8 cellular contexts compared by ENCODE assay signal in the genomic region with DNA sequence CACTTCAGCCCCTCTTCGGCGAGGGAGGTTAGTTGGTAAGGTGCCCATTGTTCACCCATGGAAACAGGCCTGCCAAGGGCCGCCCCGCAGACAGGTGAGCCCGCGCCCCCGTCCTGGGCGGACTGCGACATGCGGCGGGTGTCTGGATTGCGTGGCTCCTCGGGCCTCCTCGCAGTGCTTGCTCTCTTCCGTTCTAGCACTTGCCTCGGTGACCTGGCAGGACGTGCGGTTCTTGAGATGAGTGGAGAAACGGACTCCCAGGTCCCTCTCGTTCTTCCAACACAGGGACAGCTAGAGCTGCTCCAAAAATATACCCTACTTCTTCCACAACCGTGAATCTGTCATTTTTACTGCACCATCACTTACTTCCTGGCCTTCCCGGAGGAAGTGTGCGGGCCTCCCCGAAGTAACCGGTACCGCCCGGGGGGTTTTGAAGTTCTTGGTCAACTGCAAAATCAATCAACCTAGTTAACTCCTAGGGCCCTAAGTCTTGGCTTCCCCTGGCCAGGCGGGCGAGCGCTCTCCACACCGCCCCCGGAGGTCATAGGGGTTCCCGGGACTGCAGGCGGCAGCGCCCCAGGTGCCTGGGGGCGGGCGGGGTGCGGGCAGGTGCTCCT. TPM values are rescaled to one million over a fixed set of nuclear protein-coding genes. Genes with fewer than 3 reads are reported as not detected.
DNase-seq lines count a peak whose midpoint lies in the region; ATAC-seq and TF ChIP-seq lines count a peak whose summit lies in the region.

No MANE protein-coding gene starts in this region.

- no peaks in the 10 kb centered on the region for H3K36me3 ChIP-seq in HUES48 (ENCODE audit: control insufficient read depth, insufficient read depth, low read length)
- no peaks in the 10 kb centered on the region for H3K36me3 ChIP-seq in suprapubic skin

- CTCF ChIA-PET in AG04450 (lab: Charles Lee) = interaction anchor here (1.0 kb wide), 1 partner anchor 99 kb away, joined by 5 read pairs; no protein-coding TSS in a partner anchor

- no peak for TF ChIP-seq CTCF in AG04450 (IDR thresholded peaks at IDR 0.05; ENCODE audit: low read depth, low read length)
- TF ChIP-seq CTCF in epithelial cell of esophagus (IDR thresholded peaks at IDR 0.05; ENCODE audit: insufficient read depth, low read depth, low read length, missing control alignments) = no peak
- TF ChIP-seq CTCF in nephron progenitor cell (IDR thresholded peaks at IDR 0.05) = no peak
- no peak for TF ChIP-seq CTCF in suprapubic skin (IDR thresholded peaks at IDR 0.05)

- 18% methylated on average over 35 of the region's 38 CpGs for WGBS in suprapubic skin

- peak overlapping the region; percentile 83 for H3K4me3 Mint-ChIP-seq in nephron progenitor cell

- H3K36me3 Mint-ChIP-seq in nephron progenitor cell (ENCODE audit: low read depth) = peaks cover 4% of the 10 kb centered on the region

- no peak overlapping the region for H3K27ac Mint-ChIP-seq in nephron progenitor cell

- H3K4me1 ChIP-seq in HUES48 (ENCODE audit: control insufficient read depth, insufficient read depth, low read length) = peaks cover 44% of the 10 kb centered on the region
- H3K4me1 ChIP-seq in suprapubic skin = peaks cover 42% of the 10 kb centered on the region

- H3K9me3 ChIP-seq in AG04450 (ENCODE audit: control insufficient read depth, insufficient read depth, low read length) = peaks cover 4% of the 10 kb centered on the region; the same call in 1 of the 2 replicates
- H3K9me3 ChIP-seq in HUES48 (ENCODE audit: control insufficient read depth, insufficient read depth, low read length) = no peaks in the 10 kb centered on the region
- H3K9me3 ChIP-seq in suprapubic skin = no peaks in the 10 kb centered on the region

- H3K27me3 Mint-ChIP-seq in nephron progenitor cell (ENCODE audit: low read depth, poor library complexity) = no peaks in the 10 kb centered on the region

- H3K27ac ChIP-seq in AG04450 (ENCODE audit: low read depth, low read length) (no peak overlapping the region), HUES48 (ENCODE audit: low read depth, low read length) (peak overlapping the region; percentile 24), suprapubic skin (peak overlapping the region; percentile 97)

- H3K27me3 ChIP-seq in AG04450 (ENCODE audit: control insufficient read depth, insufficient read depth, low read length) (no peaks in the 10 kb centered on the region), HUES48 (ENCODE audit: control insufficient read depth, insufficient read depth, low read length) (no peaks in the 10 kb centered on the region), suprapubic skin (no peaks in the 10 kb centered on the region)

- POLR2A ChIA-PET in AG04450 (lab: Yijun Ruan, JAX) = interaction anchor here (0.6 kb wide), 1 partner anchor 22 kb away, joined by 5 read pairs; no protein-coding TSS in a partner anchor

- no peak for TF ChIP-seq EP300 in suprapubic skin (IDR thresholded peaks at IDR 0.05)

- no peak for TF ChIP-seq POLR2A in suprapubic skin (IDR thresholded peaks at IDR 0.05)

- peaks cover 41% of the 10 kb centered on the region for H3K4me1 Mint-ChIP-seq in nephron progenitor cell

- H3K4me3 ChIP-seq in AG04450 (ENCODE audit: low read depth, low read length) (peak overlapping the region; percentile 56; the same call in 1 of the 2 replicates), HUES48 (ENCODE audit: low read depth, low read length) (peak overlapping the region; percentile 55), epithelial cell of esophagus (ENCODE audit: low read length) (peak overlapping the region; percentile 46), suprapubic skin (peak overlapping the region; percentile 95)

- peak; percentile 38 for ATAC-seq in GM19395 (IDR thresholded peaks at IDR 0.05; ENCODE audit: unreplicated experiment)

- peaks cover 9% of the 10 kb centered on the region for H3K9me3 Mint-ChIP-seq in nephron progenitor cell

- DNase-seq in AG04450 (ENCODE audit: low read depth, low spot score) = no peak
- peak; percentile 11 to 25 (median 22) for DNase-seq in activated CD8-positive, alpha-beta memory T cell treated with anti-CD3 and anti-CD28 coated beads for 48 hours (ENCODE audit: low read depth in 2 of 3, low spot score in 2 of 3)
- peak; percentile 16 for DNase-seq in epithelial cell of esophagus (ENCODE audit: low read depth)
- peak; percentile 16 for DNase-seq in nephron progenitor cell
- DNase-seq in suprapubic skin (ENCODE audit: low spot score in 2 of 2) = peak in 1 of 2 donors; percentile 67
- DNase-seq in hepatic stellate cell (ENCODE audit: low spot score) = no peak

- H3K9ac ChIP-seq in HUES48 (ENCODE audit: low read depth, low read length) = 0 out of 2 replicates have a peak overlapping the region, but pooled peaks have one; percentile 5

RNA-seq across cellular contexts. Expression of a gene that starts 0.7 kb away (rescaled TPM):
- polyA plus RNA-seq in AG04450 (2011; rRNA removed) = 17.7 and 18.7 TPM in 2 replicates
- polyA minus RNA-seq in AG04450 (2011; rRNA and poly(A)+ RNA removed) = 49.7 and 61.3 TPM in 2 replicates
- total RNA-seq in suprapubic skin = 10 to 100 TPM; 28.7 to 89.5 (median 69.1) TPM

Comparison
In these comparisons a context has a peak if more than half of its experiments do, and no peak if none do; other contexts are left out.
1. DNase-seq: peak in activated CD8-positive, alpha-beta memory T cell treated with anti-CD3 and anti-CD28 coated beads for 48 hours (3 of 3), epithelial cell of esophagus (single experiment) and nephron progenitor cell (single experiment); none in AG04450 (single experiment) and hepatic stellate cell (single experiment).
2. Peak in every context shown above with its lines, with median percentiles within 50 percentile points of each other: H3K4me3 ChIP-seq.